In the genomic region with DNA sequence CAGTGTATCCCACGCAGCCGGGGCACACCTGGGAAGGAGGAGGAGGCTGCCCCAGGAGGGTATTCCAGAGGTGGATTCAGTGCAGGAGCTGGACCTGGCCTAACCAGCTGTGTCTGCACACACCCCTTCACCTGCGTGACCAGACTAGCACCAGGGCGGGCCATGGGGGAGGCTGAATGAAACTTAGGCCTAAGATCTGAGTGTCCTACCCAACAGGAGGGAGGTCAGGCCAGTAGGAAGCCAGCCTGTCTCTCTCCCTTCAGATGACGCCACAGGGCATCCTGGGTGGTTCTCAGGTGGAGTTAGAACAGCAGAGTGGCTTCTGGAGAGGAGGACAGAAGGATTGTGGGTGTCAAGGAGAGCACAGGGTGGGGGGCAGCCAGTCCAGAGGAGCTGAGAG, we compare ENCODE assay signal across 34 cellular contexts. TPM values are rescaled to one million over a fixed set of nuclear protein-coding genes. Genes with fewer than 3 reads are reported as not detected.
DNase-seq lines count a peak whose midpoint lies in the region; ATAC-seq, FAIRE-seq and TF ChIP-seq lines count a peak whose summit lies in the region.
"Had no signal": no experiment of that assay in that cellular context is flagged by ENCODE, and none has a peak within 500 bp of the region (broad histone marks: within the 10 kb centered on the region; RNA-seq: fewer than 3 reads in every experiment).

No MANE protein-coding gene starts in this region.

- H3K14ac ChIP-seq in H9 (ENCODE audit: insufficient read depth, low read length) (no peak overlapping the region), H1 (ENCODE audit: insufficient read length) (no peak overlapping the region)

- POLR2A ChIA-PET in H1 (lab: Charles Lee; ENCODE audit: partially characterized antibody), result interaction anchor here (1.1 to 6.1 kb wide), 6 partner anchors 14 to 132 kb away, joined by 3 to 54 read pairs (median 4); no protein-coding TSS in a partner anchor

- H3K27me3 Mint-ChIP-seq in H9 (ENCODE audit: low read depth) (peaks cover 31% of the 10 kb centered on the region), CD14-positive monocyte (ENCODE audit: low read depth in 3 of 3) (peaks cover 37 to 38% (median 37%) of the 10 kb centered on the region in 3 donors)
- H3K27me3 Mint-ChIP-seq in activated naive CD4-positive, alpha-beta T cell treated with anti-CD3 and anti-CD28 coated beads, Interleukin-2, amount 10 ng/mL, durations not matched to agents 7 days and 5 days, result peaks cover 71% of the 10 kb centered on the region

- no peak overlapping the region for H2BK5ac ChIP-seq in H9 (ENCODE audit: insufficient read length, low read length)
- H2BK5ac ChIP-seq in H1 (ENCODE audit: low read depth, low read length), result peak overlapping the region; percentile 69; the same call in 1 of the 2 replicates
- no peak overlapping the region for H2BK5ac ChIP-seq in mesendoderm (ENCODE audit: low read length)

- no peaks in the 10 kb centered on the region for H3K9me3 ChIP-seq in H9 (ENCODE audit: control insufficient read depth, low read depth, low read length)
- no peaks in the 10 kb centered on the region for H3K9me3 ChIP-seq in H1 (ENCODE audit: insufficient read depth in 2 of 2, low read depth in 1 of 2, low read length in 1 of 2)
- H3K9me3 ChIP-seq in spleen, result no peaks in the 10 kb centered on the region
- H3K9me3 ChIP-seq: colonic mucosa, psoas muscle, SJCRH30, transverse colon had no signal

- H3K18ac ChIP-seq in H9 (ENCODE audit: insufficient read length, low read depth, low read length), result peak overlapping the region; percentile 13
- peak overlapping the region; percentile 76; the same call in 1 of the 2 replicates for H3K18ac ChIP-seq in H1 (ENCODE audit: extremely low read depth, low read length)
- H3K18ac ChIP-seq in mesendoderm (ENCODE audit: low read length), result no peak overlapping the region

- no CpG with 5 or more reads among the region's 5 CpGs for WGBS in H9 (ENCODE audit: extremely low coverage, insufficient read length, low lambda C conversion rate)
- 94% methylated on average over 5 of the region's 5 CpGs; no CpG with 5 or more reads in 1 of the 2 experiments for WGBS in H1 (ENCODE audit: extremely low coverage in 1 of 2, insufficient coverage in 1 of 2, insufficient read length in 1 of 2, insufficient replicate concordance in 2 of 2, low coverage in 1 of 2, low lambda C conversion rate in 2 of 2, missing lambda C conversion rate in 1 of 2), 2 experiments
- no CpG with 5 or more reads among the region's 5 CpGs for WGBS in mesendoderm (ENCODE audit: extremely low coverage, insufficient coverage, low lambda C conversion rate)
- WGBS in spleen, 5 donors, result 54 to 94% (median 65%) methylated on average over 4 to 5 of the region's 5 CpGs

- H3K79me2 ChIP-seq in H9 (ENCODE audit: insufficient read depth, low read length), result no peaks in the 10 kb centered on the region
- H3K79me2 ChIP-seq in H1 (ENCODE audit: control insufficient read depth in 1 of 2, insufficient read depth in 2 of 2, low read length in 2 of 2), result peaks cover 0 to 6% of the 10 kb centered on the region in 2 experiments; a peak in 1 of 4 replicates
- H3K79me2 ChIP-seq in mesendoderm (ENCODE audit: control insufficient read depth, insufficient read depth, low read length), result peaks cover 12% of the 10 kb centered on the region

- H3K4me1 ChIP-seq in H9 (ENCODE audit: insufficient read depth, low read length) (peaks cover 3% of the 10 kb centered on the region), H1 (replicated peaks in 1 of 4; ENCODE audit: control insufficient read depth in 3 of 4, insufficient read depth in 4 of 4, low read length in 3 of 4) (peaks cover 5 to 35% (median 24%) of the 10 kb centered on the region in 4 experiments), mesendoderm (ENCODE audit: control insufficient read depth, low read depth, low read length) (peaks cover 12% of the 10 kb centered on the region), spleen (peaks cover 8 to 65% (median 33%) of the 10 kb centered on the region in 6 donors)

- H3K4me1 Mint-ChIP-seq in H9, result peaks cover 42 to 55% of the 10 kb centered on the region in 2 experiments
- peaks cover 7% of the 10 kb centered on the region for H3K4me1 Mint-ChIP-seq in activated naive CD4-positive, alpha-beta T cell treated with anti-CD3 and anti-CD28 coated beads, Interleukin-2, amount 10 ng/mL, durations not matched to agents 7 days and 5 days
- peaks cover 17% of the 10 kb centered on the region for H3K4me1 Mint-ChIP-seq in CD14-positive monocyte

- no peak for TF ChIP-seq POLR2A in H1 (IDR thresholded peaks at IDR 0.05; ENCODE audit: control extremely low read depth in 1 of 2, low read depth in 2 of 2, low read length in 2 of 2)
- no peak for TF ChIP-seq POLR2A in spleen (IDR thresholded peaks at IDR 0.05)

- no peak overlapping the region for H3K4me2 ChIP-seq in H9 (ENCODE audit: insufficient read depth, insufficient read length, low read length)
- 0 out of 4 replicates have a peak overlapping the region, but pooled peaks of 1 of the 2 experiments have one; percentile 8 for H3K4me2 ChIP-seq in H1 (ENCODE audit: insufficient read depth in 1 of 2, low read depth in 2 of 2, low read length in 2 of 2)
- H3K4me2 ChIP-seq in mesendoderm (ENCODE audit: low read length), result no peak overlapping the region

- H2AK5ac ChIP-seq in H9 (ENCODE audit: insufficient read length, low read length) (no peak overlapping the region), H1 (ENCODE audit: low read depth, low read length) (peak overlapping the region; percentile 71; the same call in 1 of the 2 replicates), mesendoderm (ENCODE audit: low read length) (no peak overlapping the region)

- TF ChIP-seq RAD21 in H1 (IDR thresholded peaks at IDR 0.05 in 1 of 2, conservative IDR thresholded peaks at IDR 0.05 in 1 of 2; ENCODE audit: low read depth in 2 of 2, low read length in 2 of 2), result no peak

- no peaks in the 10 kb centered on the region for H3K79me1 ChIP-seq in H9 (ENCODE audit: insufficient read depth, low read depth, low read length, poor library complexity, severe bottlenecking)
- H3K79me1 ChIP-seq in H1 (ENCODE audit: low read depth, low read length), result peaks cover 2% of the 10 kb centered on the region; the same call in 1 of the 2 replicates
- H3K79me1 ChIP-seq in mesendoderm (ENCODE audit: low read length), result no peaks in the 10 kb centered on the region

- H3K9me3 Mint-ChIP-seq in H9 (no peaks in the 10 kb centered on the region), CD14-positive monocyte (peaks cover 0 to 9% (median 6%) of the 10 kb centered on the region in 7 donors)
- no peaks in the 10 kb centered on the region for H3K9me3 Mint-ChIP-seq in activated naive CD4-positive, alpha-beta T cell treated with anti-CD3 and anti-CD28 coated beads, Interleukin-2, amount 10 ng/mL, durations not matched to agents 7 days and 5 days
- H3K9me3 Mint-ChIP-seq: activated T-helper 2 cell treated with anti-CD3 and anti-CD28 coated beads, Interferon-gamma antibody, Interleukin-2, Interleukin-4, amounts not matched to agents 10 μg/mL and 5 μg/mL and 100 μg/mL, durations not matched to agents 14 hours and 24 hours and 36 hours; CD4-positive, alpha-beta memory T cell had no signal

- CTCF ChIA-PET in H1 (lab: Charles Lee; ENCODE audit: partially characterized antibody), result interaction anchor here (0.6 to 5.3 kb wide), 16 partner anchors 10 to 1437 kb away, joined by 3 to 54 read pairs (median 5); partner anchors contain the start of gene GNAT1
- CTCF ChIA-PET in activated naive CD4-positive, alpha-beta T cell treated with anti-CD3 and anti-CD28 coated beads, Interleukin-2, amount 10 ng/mL, durations not matched to agents 7 days and 5 days (lab: Charles Lee), result no interaction called here

- H2BK15ac ChIP-seq in H9 (ENCODE audit: low read depth, low read length) (no peak overlapping the region), H1 (ENCODE audit: low read length) (peak overlapping the region; percentile 9; the same call in 1 of the 2 replicates), mesendoderm (replicated peaks; ENCODE audit: low read depth) (no peak overlapping the region)

- ATAC-seq in HG03378 (IDR thresholded peaks at IDR 0.05; ENCODE audit: unreplicated experiment) (no peak), GM19395 (IDR thresholded peaks at IDR 0.05; ENCODE audit: unreplicated experiment) (no peak)
- ATAC-seq: psoas muscle had no signal

- H3K27ac Mint-ChIP-seq in H9, result no peak overlapping the region
- H3K27ac Mint-ChIP-seq in activated naive CD4-positive, alpha-beta T cell treated with anti-CD3 and anti-CD28 coated beads, Interleukin-2, amount 10 ng/mL, durations not matched to agents 7 days and 5 days, result no peak overlapping the region
- H3K27ac Mint-ChIP-seq in CD14-positive monocyte, result peak overlapping the region in 1 of 7 donors; percentile 73
- H3K27ac Mint-ChIP-seq: activated naive CD8-positive, alpha-beta T cell; activated T-helper 2 cell treated with anti-CD3 and anti-CD28 coated beads, Interferon-gamma antibody, Interleukin-2, Interleukin-4, amounts not matched to agents 10 μg/mL and 5 μg/mL and 100 μg/mL, durations not matched to agents 14 hours and 24 hours and 36 hours; CD4-positive, alpha-beta memory T cell had no signal

- H3K9ac ChIP-seq in H9 (ENCODE audit: extremely low read depth, insufficient read length, low read length), result no peak overlapping the region
- no peak overlapping the region for H3K9ac ChIP-seq in H1 (replicated peaks in 1 of 4; ENCODE audit: extremely low read depth in 1 of 4, low read depth in 3 of 4, low read length in 3 of 4)
- H3K9ac ChIP-seq in mesendoderm (ENCODE audit: low read length), result no peak overlapping the region

- H3K27ac ChIP-seq in H9 (ENCODE audit: insufficient read length, low read depth, low read length) (no peak overlapping the region), H1 (ENCODE audit: low read depth, low read length) (no peak overlapping the region), mesendoderm (ENCODE audit: low read depth, low read length) (no peak overlapping the region), spleen (peak overlapping the region in 6 of 8 donors; percentile 51 to 88 (median 82))
- H3K27ac ChIP-seq: colonic mucosa, psoas muscle, SJCRH30, transverse colon had no signal

- H2AFZ ChIP-seq in H9 (ENCODE audit: low read length) (no peak overlapping the region), H1 (ENCODE audit: low read length) (no peak overlapping the region)

- H3K23ac ChIP-seq in H9 (ENCODE audit: insufficient read length, low read depth, low read length) (no peak overlapping the region), H1 (ENCODE audit: insufficient read length) (no peak overlapping the region), mesendoderm (ENCODE audit: low read length) (no peak overlapping the region)

- H3K36me3 ChIP-seq in H1 (ENCODE audit: control insufficient read depth in 2 of 4, insufficient read depth in 4 of 4, low read length in 3 of 4) (no peaks in the 10 kb centered on the region), mesendoderm (ENCODE audit: control insufficient read depth, insufficient read depth, low read length) (no peaks in the 10 kb centered on the region), spleen (no peaks in the 10 kb centered on the region)
- H3K36me3 ChIP-seq: cardiac muscle cell, colonic mucosa, SJCRH30, transverse colon had no signal

- H2BK20ac ChIP-seq in H9 (ENCODE audit: low read depth, low read length, poor library complexity, severe bottlenecking) (no peak overlapping the region), H1 (ENCODE audit: low read length) (peak overlapping the region; percentile 75)

- H4K91ac ChIP-seq in H9 (ENCODE audit: insufficient read length, low read depth, low read length), result no peak overlapping the region
- H4K91ac ChIP-seq in H1 (replicated peaks; ENCODE audit: insufficient read length, low read length), result peak overlapping the region; percentile 5

- H4K20me1 ChIP-seq in H9 (ENCODE audit: control insufficient read depth, insufficient read depth, insufficient read length) (no peaks in the 10 kb centered on the region), H1 (replicated peaks in 1 of 2; ENCODE audit: control insufficient read depth in 1 of 2, insufficient read depth in 2 of 2, low read length in 2 of 2) (no peaks in the 10 kb centered on the region)

- TF ChIP-seq CTCF in H9 (conservative IDR thresholded peaks at IDR 0.05), result no peak
- TF ChIP-seq CTCF in H1 (IDR thresholded peaks at IDR 0.05; ENCODE audit: control extremely low read depth in 1 of 3, insufficient read depth in 1 of 3, low read depth in 1 of 3, low read length in 3 of 3), result no peak
- no peak for TF ChIP-seq CTCF in spleen (IDR thresholded peaks at IDR 0.05 in 8 of 11, conservative IDR thresholded peaks at IDR 0.05 in 3 of 11)
- TF ChIP-seq CTCF in CD14-positive monocyte (IDR thresholded peaks at IDR 0.05), result no peak

- H3K56ac ChIP-seq in H9 (ENCODE audit: insufficient read length, low read depth, low read length) (no peak overlapping the region), H1 (replicated peaks; ENCODE audit: insufficient read length, low read depth, low read length) (no peak overlapping the region), mesendoderm (ENCODE audit: low read length) (peak overlapping the region; percentile 51)

- H3K4ac ChIP-seq in H9 (ENCODE audit: low read depth, low read length) (no peak overlapping the region), H1 (replicated peaks; ENCODE audit: insufficient read length, low read depth, low read length) (peak overlapping the region; percentile 12), mesendoderm (ENCODE audit: low read depth, low read length) (no peak overlapping the region)

- intact Hi-C loops in spleen (cut with DNase I; ENCODE audit: low total_unique reads), result no loop called here
- intact Hi-C loops in CD14-positive monocyte (cut with micrococcal nuclease), result no loop called here

- H3K23me2 ChIP-seq in H9 (ENCODE audit: insufficient read length, low read depth, low read length, poor library complexity, severe bottlenecking) (peaks cover 8% of the 10 kb centered on the region), H1 (ENCODE audit: low read depth, low read length) (peaks cover 14% of the 10 kb centered on the region; the same call in 1 of the 2 replicates)

- H3T11ph ChIP-seq in H9 (ENCODE audit: low read length), result no peak overlapping the region

- H3K4me3 Mint-ChIP-seq in H9 (no peak overlapping the region), CD14-positive monocyte (peak overlapping the region in 1 of 2 donors; percentile 42)
- no peak overlapping the region for H3K4me3 Mint-ChIP-seq in activated naive CD4-positive, alpha-beta T cell treated with anti-CD3 and anti-CD28 coated beads, Interleukin-2, amount 10 ng/mL, durations not matched to agents 7 days and 5 days
- H3K4me3 Mint-ChIP-seq: activated naive CD8-positive, alpha-beta T cell had no signal

- H2BK120ac ChIP-seq in H9 (ENCODE audit: low read depth, low read length, poor library complexity, severe bottlenecking), result no peak overlapping the region
- no peak overlapping the region for H2BK120ac ChIP-seq in H1 (replicated peaks; ENCODE audit: low read depth, low read length)
- H2BK120ac ChIP-seq in mesendoderm (ENCODE audit: low read depth, low read length), result no peak overlapping the region

- H3K36me3 Mint-ChIP-seq in H9 (ENCODE audit: insufficient read depth in 1 of 3, low read depth in 3 of 3) (peaks cover 0 to 2% (median 0%) of the 10 kb centered on the region in 3 experiments; a peak in 1 of 7 replicates), CD14-positive monocyte (peaks cover 4 to 10% of the 10 kb centered on the region in 2 donors)
- H3K36me3 Mint-ChIP-seq in activated naive CD4-positive, alpha-beta T cell treated with anti-CD3 and anti-CD28 coated beads, Interleukin-2, amount 10 ng/mL, durations not matched to agents 7 days and 5 days, result no peaks in the 10 kb centered on the region
- H3K36me3 Mint-ChIP-seq: activated naive CD8-positive, alpha-beta T cell; CD4-positive, alpha-beta memory T cell had no signal

- peaks cover 7% of the 10 kb centered on the region; the same call in 1 of the 2 replicates for H3K27me3 ChIP-seq in H9 (ENCODE audit: insufficient read depth, low read length)
- peaks cover 2 to 19% (median 15%) of the 10 kb centered on the region in 4 experiments; a peak in 6 of 7 replicates for H3K27me3 ChIP-seq in H1 (replicated peaks in 1 of 4; ENCODE audit: control insufficient read depth in 3 of 4, extremely low read depth in 1 of 4, insufficient read depth in 3 of 4, low read length in 3 of 4)
- H3K27me3 ChIP-seq in mesendoderm (ENCODE audit: insufficient read depth, low read length, poor library complexity), result no peaks in the 10 kb centered on the region
- H3K27me3 ChIP-seq in spleen (replicated peaks in 1 of 7), result peaks cover 0 to 37% (median 20%) of the 10 kb centered on the region in 7 donors
- H3K27me3 ChIP-seq: cardiac muscle cell, colonic mucosa had no signal

- TF ChIP-seq EP300 in H1 (IDR thresholded peaks at IDR 0.05; ENCODE audit: borderline replicate concordance in 1 of 2, low read depth in 2 of 2, low read length in 2 of 2), result no peak

- no peak for FAIRE-seq in H1 (lab: Jason Lieb, UNC)
- FAIRE-seq: A204.1, D721Med had no signal

- no peak overlapping the region for H4K8ac ChIP-seq in H9 (replicated peaks; ENCODE audit: insufficient read length, low read depth, low read length)
- H4K8ac ChIP-seq in H1 (ENCODE audit: extremely low read depth, insufficient read depth, low read length), result no peak overlapping the region; the same call in 1 of the 2 replicates
- H4K8ac ChIP-seq in mesendoderm (ENCODE audit: low read depth, low read length), result no peak overlapping the region

- no peak for DNase-seq in H9
- DNase-seq in H1 (ENCODE audit: low read depth in 1 of 2, low spot score in 2 of 2), result no peak
- DNase-seq in mesendoderm, result no peak
- DNase-seq in spleen, result no peak
- DNase-seq in activated naive CD4-positive, alpha-beta T cell treated with anti-CD3 and anti-CD28 coated beads, Interleukin-2, amount 10 ng/mL, durations not matched to agents 7 days and 5 days, result no peak
- no peak for DNase-seq in CD14-positive monocyte (ENCODE audit: low spot score)
- DNase-seq: activated CD4-positive, alpha-beta T cell treated with anti-CD3 and anti-CD28 coated beads for 48 hours; anterior cingulate cortex; DND-41; effector CD4-positive, alpha-beta T cell; GF-D8; GOT3; NCI-H1092; NCI-H1694; NCI-H446 treated with DMSO at 0.1 percent for 48 hours; NCI-H82; psoas muscle; stimulated activated CD4-positive, alpha-beta T cell treated with anti-CD3 and anti-CD28 coated beads, Interleukin-15, amount 100 ng/mL, for 24 hours; stimulated activated CD4-positive, alpha-beta T cell treated with anti-CD3 and anti-CD28 coated beads, Interleukin-4, amount 100 ng/mL, for 4 hours; SW 1271; T-helper 9 cell; transverse colon had no signal

- H2BK12ac ChIP-seq in H9 (ENCODE audit: insufficient read length, low read depth, low read length) (no peak overlapping the region), H1 (ENCODE audit: low read depth, low read length) (peak overlapping the region; percentile 52; the same call in 1 of the 2 replicates)

- H4K5ac ChIP-seq in H9 (ENCODE audit: insufficient read length, low read depth, low read length) (no peak overlapping the region), H1 (ENCODE audit: insufficient read length, low read depth, low read length) (no peak overlapping the region), mesendoderm (ENCODE audit: low read length) (no peak overlapping the region)

- H3K4me3 ChIP-seq in H1 (ENCODE audit: extremely low read depth in 1 of 4, insufficient read depth in 2 of 4, low read depth in 3 of 4, low read length in 4 of 4), result no peak overlapping the region
- H3K4me3 ChIP-seq in mesendoderm (ENCODE audit: low read length), result no peak overlapping the region
- H3K4me3 ChIP-seq in spleen, result no peak overlapping the region
- H3K4me3 ChIP-seq: cardiac muscle cell, colonic mucosa, lung, psoas muscle, SJCRH30, transverse colon had no signal

RNA-seq across cellular contexts. Expression of gene SEMA3F, which starts 3.4 kb away (rescaled TPM):
- total RNA-seq in H9 (2021) (11.9 and 14.3 TPM in 2 replicates), spleen (100 to 1,000 TPM in 3 of 7 donors, 10 to 100 TPM in 4; 56.1 to 205 (median 98.8) TPM)
- total RNA-seq in H1 (2021; fragmentation: NEBNext Ultra II Directional; extraction: Animal tissue kit (Norgen Biotek cat#: 25700)), result 37.0 and 39.6 TPM in 2 replicates
- polyA plus RNA-seq in H1 (2011; rRNA removed) (20.3 and 36.0 TPM in 2 replicates), spleen (10 to 100 TPM; 16.9 to 34.2 (median 31.7) TPM), CD14-positive monocyte (not detected)
- polyA plus RNA-seq in H1 (2011; cell fraction: cytosol; rRNA removed), result 21.2 TPM
- 58.6 TPM for polyA plus RNA-seq in H1 (2011; cell fraction: nucleus; rRNA removed)
- 15.9 to 32.4 TPM (median 29.9 TPM) in 4 replicates for polyA plus RNA-seq in H1 (2012, experiment 1 of 2)
- 23.9 TPM for polyA plus RNA-seq in H1 (2012, experiment 2 of 2)
- 45.3 TPM for polyA plus RNA-seq in H1 (2013, experiment 1 of 2)
- 41.8 TPM for polyA plus RNA-seq in H1 (2013, experiment 2 of 2)
- polyA minus RNA-seq in H1 (2011; rRNA and poly(A)+ RNA removed), result 28.0 and 36.9 TPM in 2 replicates
- polyA minus RNA-seq in H1 (2011; cell fraction: cytosol; rRNA and poly(A)+ RNA removed), result 35.4 TPM
- polyA minus RNA-seq in H1 (2011; cell fraction: nucleus; rRNA and poly(A)+ RNA removed), result 25.2 TPM
- 24.7 TPM for polyA plus RNA-seq in mesendoderm (2013, experiment 1 of 2)
- polyA plus RNA-seq in mesendoderm (2013, experiment 2 of 2), result 23.0 TPM
- total RNA-seq: CD4-positive, alpha-beta memory T cell had no signal
- polyA plus RNA-seq: CD4-positive, alpha-beta memory T cell had no signal

RNA-seq across cellular contexts. Expression of gene GNAT1, which starts 39.7 kb away (rescaled TPM):
- total RNA-seq in H9 (2021), result 0.18 TPM in 1 of 2 replicates, not detected in the other
- not detected in 2 replicates for total RNA-seq in H1 (2021; fragmentation: NEBNext Ultra II Directional; extraction: Animal tissue kit (Norgen Biotek cat#: 25700))
- 0.08 and 0.20 TPM in 2 replicates for polyA plus RNA-seq in H1 (2011; rRNA removed)
- polyA plus RNA-seq in H1 (2011; cell fraction: cytosol; rRNA removed), result 0.10 TPM
- polyA plus RNA-seq in H1 (2011; cell fraction: nucleus; rRNA removed), result 0.19 TPM
- polyA plus RNA-seq in H1 (2012, experiment 1 of 2), result 0.32 to 0.39 TPM in 2 of 4 replicates, not detected in the others
- polyA plus RNA-seq in H1 (2012, experiment 2 of 2), result not detected
- 0.12 TPM for polyA plus RNA-seq in H1 (2013, experiment 1 of 2)
- 0.18 TPM for polyA plus RNA-seq in H1 (2013, experiment 2 of 2)
- 0.13 and 0.15 TPM in 2 replicates for polyA minus RNA-seq in H1 (2011; rRNA and poly(A)+ RNA removed)
- polyA minus RNA-seq in H1 (2011; cell fraction: cytosol; rRNA and poly(A)+ RNA removed), result not detected
- not detected for polyA minus RNA-seq in H1 (2011; cell fraction: nucleus; rRNA and poly(A)+ RNA removed)
- polyA plus RNA-seq in mesendoderm (2013, experiment 1 of 2), result 0.04 TPM
- polyA plus RNA-seq in mesendoderm (2013, experiment 2 of 2), result 0.01 TPM
- total RNA-seq in spleen, result under 1 TPM in 2 of 7 donors, not detected in 5; 0.18 to 0.44 TPM
- under 1 TPM in 1 of 3 donors, not detected in 2; 0.05 TPM for polyA plus RNA-seq in spleen
- polyA plus RNA-seq in CD14-positive monocyte, result not detected
- total RNA-seq: activated T-helper 2 cell treated with anti-CD3 and anti-CD28 coated beads, Interferon-gamma antibody, Interleukin-2, Interleukin-4, amounts not matched to agents 10 μg/mL and 5 μg/mL and 100 μg/mL, durations not matched to agents 14 hours and 24 hours and 36 hours; cardiac muscle cell; CD4-positive, alpha-beta memory T cell; colonic mucosa; HT1080; lung; psoas muscle; transverse colon had no signal
- polyA plus RNA-seq: cardiac muscle cell; CD4-positive, alpha-beta memory T cell; psoas muscle had no signal

RNA-seq across cellular contexts. Expression of gene SLC38A3, which starts 53.3 kb away (rescaled TPM):
- 1.4 and 3.2 TPM in 2 replicates for total RNA-seq in H9 (2021)
- total RNA-seq in H1 (2021; fragmentation: NEBNext Ultra II Directional; extraction: Animal tissue kit (Norgen Biotek cat#: 25700)), result 0.57 and 1.2 TPM in 2 replicates
- 3.7 and 4.7 TPM in 2 replicates for polyA plus RNA-seq in H1 (2011; rRNA removed)
- polyA plus RNA-seq in H1 (2011; cell fraction: cytosol; rRNA removed), result 2.0 TPM
- polyA plus RNA-seq in H1 (2011; cell fraction: nucleus; rRNA removed), result 10.8 TPM
- 0.87 to 1.5 TPM (median 1.1 TPM) in 4 replicates for polyA plus RNA-seq in H1 (2012, experiment 1 of 2)
- polyA plus RNA-seq in H1 (2012, experiment 2 of 2), result 0.85 TPM
- 1.2 TPM for polyA plus RNA-seq in H1 (2013, experiment 1 of 2)
- polyA plus RNA-seq in H1 (2013, experiment 2 of 2), result 1.0 TPM
- 1.5 and 2.5 TPM in 2 replicates for polyA minus RNA-seq in H1 (2011; rRNA and poly(A)+ RNA removed)
- polyA minus RNA-seq in H1 (2011; cell fraction: cytosol; rRNA and poly(A)+ RNA removed), result 0.88 TPM
- 1.9 TPM for polyA minus RNA-seq in H1 (2011; cell fraction: nucleus; rRNA and poly(A)+ RNA removed)
- 0.48 TPM for polyA plus RNA-seq in mesendoderm (2013, experiment 1 of 2)
- 0.42 TPM for polyA plus RNA-seq in mesendoderm (2013, experiment 2 of 2)
- not detected for total RNA-seq in spleen
- polyA plus RNA-seq in spleen, result under 1 TPM in 2 of 3 donors, not detected in 1; 0.02 to 0.07 TPM
- polyA plus RNA-seq in CD14-positive monocyte, result not detected
- total RNA-seq: activated T-helper 2 cell treated with anti-CD3 and anti-CD28 coated beads, Interferon-gamma antibody, Interleukin-2, Interleukin-4, amounts not matched to agents 10 μg/mL and 5 μg/mL and 100 μg/mL, durations not matched to agents 14 hours and 24 hours and 36 hours; CD4-positive, alpha-beta memory T cell; HT1080; transverse colon had no signal
- polyA plus RNA-seq: CD4-positive, alpha-beta memory T cell had no signal

Comparison
In these comparisons a context has a peak if more than half of its experiments do, and no peak if none do; other contexts are left out.
1. H3K27ac ChIP-seq: peak in spleen (6 of 8); none in H9 (single experiment), H1 (single experiment) and mesendoderm (single experiment).